In genomic region chr2:27977623-27978312, GRCh38 we compare ENCODE assay signal across 12 cellular contexts.
A peak's percentile ranks its signal among the peaks of the same experiment; 100 is the strongest.
DNase-seq lines count a peak whose midpoint lies in the region; ATAC-seq and TF ChIP-seq lines count a peak whose summit lies in the region.
"Had no signal": no experiment of that assay in that cellular context is flagged by ENCODE, and none has a peak within 500 bp of the region (broad histone marks: within the 10 kb centered on the region; RNA-seq: fewer than 3 reads in every experiment).

No MANE protein-coding gene starts in this region.

- peaks cover 33% of the 10 kb centered on the region for H3K36me3 Mint-ChIP-seq in activated naive CD8-positive, alpha-beta T cell treated with anti-CD3 and anti-CD28 coated beads for 36 hours
- H3K36me3 Mint-ChIP-seq: WTC11 had no signal

- H3K4me3 ChIP-seq in HFF-Myc (replicated peaks; ENCODE audit: low read depth, low read length), result no peak overlapping the region
- no peak overlapping the region for H3K4me3 ChIP-seq in left lung
- H3K4me3 ChIP-seq: esophagus squamous epithelium, neural progenitor cell had no signal

- DNase-seq in AG08396 (ENCODE audit: low spot score) (peak; percentile 27), HFF-Myc (ENCODE audit: extremely low read depth, low read depth) (peak; percentile 79), left lung (no peak), DMS 273 treated with DMSO at 0.1 percent for 48 hours (lab: John Stamatoyannopoulos, UW) (no peak), NCI-H2227 treated with DMSO at 0.1 percent for 48 hours (lab: John Stamatoyannopoulos, UW) (no peak), NCI-H345 treated with DMSO at 0.1 percent for 48 hours (lab: John Stamatoyannopoulos, UW; ENCODE audit: unreplicated experiment) (no peak)
- peak; percentile 27 for DNase-seq in activated naive CD8-positive, alpha-beta T cell treated with anti-CD3 and anti-CD28 coated beads for 36 hours
- DNase-seq: esophagus squamous epithelium, NCI-H146 had no signal

- ATAC-seq in left lung (peak; percentile 86), HG03521 (IDR thresholded peaks at IDR 0.05; ENCODE audit: unreplicated experiment) (no peak)
- ATAC-seq: WTC11 had no signal

- no peaks in the 10 kb centered on the region for H3K9me3 ChIP-seq in left lung
- H3K9me3 ChIP-seq: esophagus squamous epithelium had no signal

- intact Hi-C loops in left lung (cut with DNase I), result no loop called here

- peaks cover 32% of the 10 kb centered on the region for H3K4me1 Mint-ChIP-seq in activated naive CD8-positive, alpha-beta T cell treated with anti-CD3 and anti-CD28 coated beads for 36 hours
- H3K4me1 Mint-ChIP-seq: neural progenitor cell had no signal

- H3K4me3 Mint-ChIP-seq in activated naive CD8-positive, alpha-beta T cell treated with anti-CD3 and anti-CD28 coated beads for 36 hours, result peak overlapping the region; percentile 46
- H3K4me3 Mint-ChIP-seq: neural progenitor cell, WTC11 had no signal

- peaks cover 11% of the 10 kb centered on the region for H3K9me3 Mint-ChIP-seq in activated naive CD8-positive, alpha-beta T cell treated with anti-CD3 and anti-CD28 coated beads for 36 hours
- H3K9me3 Mint-ChIP-seq: neural progenitor cell had no signal

- H3K4me1 ChIP-seq in left lung, result peaks cover 0 to 10% of the 10 kb centered on the region in 2 donors
- H3K4me1 ChIP-seq: esophagus squamous epithelium, neural progenitor cell had no signal

- H3K27ac Mint-ChIP-seq in activated naive CD8-positive, alpha-beta T cell treated with anti-CD3 and anti-CD28 coated beads for 36 hours, result peak overlapping the region; percentile 67
- H3K27ac Mint-ChIP-seq: neural progenitor cell, WTC11 had no signal

- no peaks in the 10 kb centered on the region for H3K36me3 ChIP-seq in left lung
- H3K36me3 ChIP-seq: esophagus squamous epithelium, neural progenitor cell had no signal

- H3K27me3 Mint-ChIP-seq in activated naive CD8-positive, alpha-beta T cell treated with anti-CD3 and anti-CD28 coated beads for 36 hours, result no peaks in the 10 kb centered on the region

- no peaks in the 10 kb centered on the region for H3K27me3 ChIP-seq in left lung
- H3K27me3 ChIP-seq: esophagus squamous epithelium, neural progenitor cell had no signal

- TF ChIP-seq CTCF in HFF-Myc (IDR thresholded peaks at IDR 0.05; ENCODE audit: low read depth, low read length, missing control alignments), result no peak
- TF ChIP-seq CTCF in left lung (IDR thresholded peaks at IDR 0.05), result no peak

- no peak overlapping the region for H3K27ac ChIP-seq in left lung
- H3K27ac ChIP-seq: esophagus squamous epithelium, neural progenitor cell had no signal

Comparison
In these comparisons a context has a peak if more than half of its experiments do, and no peak if none do; other contexts are left out.
1. DNase-seq: peak in AG08396 (single experiment), HFF-Myc (single experiment) and activated naive CD8-positive, alpha-beta T cell treated with anti-CD3 and anti-CD28 coated beads for 36 hours (single experiment); none in left lung (0 of 2), DMS 273 treated with DMSO at 0.1 percent for 48 hours (single experiment), NCI-H2227 treated with DMSO at 0.1 percent for 48 hours (single experiment) and NCI-H345 treated with DMSO at 0.1 percent for 48 hours (single experiment).